In genomic region chr15:90126022-90126421, GRCh38 we compare ENCODE assay signal across 15 cellular contexts. TPM values are rescaled to one million over a fixed set of nuclear protein-coding genes. Genes with fewer than 3 reads are reported as not detected.
DNase-seq lines count a peak whose midpoint lies in the region; ATAC-seq, FAIRE-seq and TF ChIP-seq lines count a peak whose summit lies in the region.
"Had no signal": no experiment of that assay in that cellular context is flagged by ENCODE, and none has a peak within 500 bp of the region (broad histone marks: within the 10 kb centered on the region; RNA-seq: fewer than 3 reads in every experiment).

No MANE protein-coding gene starts in this region.

- FAIRE-seq in D721Med (lab: Jason Lieb, UNC) = no peak
- FAIRE-seq: A204.1, H54 had no signal

- ATAC-seq in heart left ventricle = no peak
- ATAC-seq in Right ventricle myocardium inferior = no peak
- peak; percentile 19 for ATAC-seq in mucosa of descending colon
- no peak for ATAC-seq in gastrocnemius medialis
- no peak for ATAC-seq in GM21381 (IDR thresholded peaks at IDR 0.05; ENCODE audit: unreplicated experiment)
- no peak for ATAC-seq in HG03095 (IDR thresholded peaks at IDR 0.05; ENCODE audit: unreplicated experiment)

- H3K27me3 ChIP-seq in heart left ventricle (no peaks in the 10 kb centered on the region), colonic mucosa (no peaks in the 10 kb centered on the region), gastrocnemius medialis (no peaks in the 10 kb centered on the region)
- H3K27me3 ChIP-seq: MG63 had no signal

- in situ Hi-C loops in gastrocnemius medialis (cut with MboI; ENCODE audit: low sequenced_read_pairs in 4 of 4) = no loop called here

- no peak overlapping the region for H3K9ac ChIP-seq in colonic mucosa (ENCODE audit: low read depth in 2 of 2, low read length in 2 of 2)

- TF ChIP-seq POLR2A in heart left ventricle (IDR thresholded peaks at IDR 0.05) (no peak), gastrocnemius medialis (IDR thresholded peaks at IDR 0.05) (no peak)

- H3K9me3 ChIP-seq in heart left ventricle (no peaks in the 10 kb centered on the region), colonic mucosa (no peaks in the 10 kb centered on the region), mucosa of descending colon (no peaks in the 10 kb centered on the region), gastrocnemius medialis (no peaks in the 10 kb centered on the region)
- H3K9me3 ChIP-seq: MG63 had no signal

- intact Hi-C loops in heart left ventricle (cut with DNase I) (loop anchor here in 1 of 10 donors (2.0 kb wide), 1 partner anchor 23 kb away; the partner anchor contains the start of gene IDH2), Right ventricle myocardium inferior (cut with DNase I) (loop anchor here (1.0 kb wide), 1 partner anchor 20 kb away; no protein-coding TSS in a partner anchor), colonic mucosa (cut with DNase I) (no loop called here), mucosa of descending colon (cut with DNase I, micrococcal nuclease) (no loop called here), gastrocnemius medialis (cut with DNase I; ENCODE audit: low total_unique reads) (loop anchor here (2.0 kb wide), 1 partner anchor 19 kb away; no protein-coding TSS in a partner anchor)

- no peak for DNase-seq in heart left ventricle
- no peak for DNase-seq in Right ventricle myocardium inferior (ENCODE audit: missing footprints)
- DNase-seq in colonic mucosa = peak; percentile 77
- peak in 2 of 3 donors; percentile 55 to 69 for DNase-seq in mucosa of descending colon
- no peak for DNase-seq in gastrocnemius medialis
- no peak for DNase-seq in D721Med (ENCODE audit: insufficient read length, low spot score)
- DNase-seq: C1 segment of cervical spinal cord, MG63, NCI-H1092, NCI-H146, NCI-H2081 treated with DMSO at 0.1 percent for 48 hours had no signal

- peak overlapping the region; percentile 30 to 89 (median 77) for H3K27ac ChIP-seq in heart left ventricle
- H3K27ac ChIP-seq in colonic mucosa = no peak overlapping the region
- H3K27ac ChIP-seq in gastrocnemius medialis = peak overlapping the region in 3 of 4 donors; percentile 68 to 81 (median 74)

- WGBS in heart left ventricle, 4 donors = 51 to 76% (median 61%) methylated on average over 6 of the region's 6 CpGs

- no peaks in the 10 kb centered on the region for H3K36me3 ChIP-seq in heart left ventricle
- H3K36me3 ChIP-seq in colonic mucosa = no peaks in the 10 kb centered on the region
- H3K36me3 ChIP-seq in mucosa of descending colon (ENCODE audit: low read depth) = no peaks in the 10 kb centered on the region
- H3K36me3 ChIP-seq in gastrocnemius medialis = no peaks in the 10 kb centered on the region
- H3K36me3 ChIP-seq: MG63 had no signal

- TF ChIP-seq CTCF in heart left ventricle (IDR thresholded peaks at IDR 0.05) (no peak), colonic mucosa (IDR thresholded peaks at IDR 0.05) (no peak), mucosa of descending colon (IDR thresholded peaks at IDR 0.05) (no peak), gastrocnemius medialis (IDR thresholded peaks at IDR 0.05 in 4 of 5, conservative IDR thresholded peaks at IDR 0.05 in 1 of 5) (no peak), D721Med (IDR thresholded peaks at IDR 0.05; ENCODE audit: insufficient read depth, missing control alignments) (no peak)

- no peak overlapping the region for H3K4me3 ChIP-seq in heart left ventricle
- no peak overlapping the region for H3K4me3 ChIP-seq in colonic mucosa
- H3K4me3 ChIP-seq in mucosa of descending colon = no peak overlapping the region
- no peak overlapping the region for H3K4me3 ChIP-seq in gastrocnemius medialis
- H3K4me3 ChIP-seq: MG63 had no signal

- H3K4me1 ChIP-seq in heart left ventricle = peaks cover 0 to 10% (median 2%) of the 10 kb centered on the region in 12 donors
- H3K4me1 ChIP-seq in colonic mucosa = no peaks in the 10 kb centered on the region
- no peaks in the 10 kb centered on the region for H3K4me1 ChIP-seq in mucosa of descending colon (ENCODE audit: low read depth)
- H3K4me1 ChIP-seq in gastrocnemius medialis = peaks cover 8 to 18% of the 10 kb centered on the region in 2 donors

RNA-seq across cellular contexts. Expression of gene IDH2, which starts 23.8 kb away (rescaled TPM):
- 1,000 to 10,000 TPM in 2 of 9 donors, 100 to 1,000 TPM in 7; 573 to 1,258 (median 787) TPM for total RNA-seq in heart left ventricle
- polyA plus RNA-seq in heart left ventricle = 100 to 1,000 TPM; 366 to 619 TPM
- 1,173 TPM for total RNA-seq in Right ventricle myocardium inferior
- 100 to 1,000 TPM; 201 to 286 TPM for total RNA-seq in colonic mucosa
- 100 to 1,000 TPM in 2 of 3 donors, 10 to 100 TPM in 1; 84.8 to 262 (median 124) TPM for total RNA-seq in mucosa of descending colon
- 100 to 1,000 TPM; 349 to 547 (median 423) TPM for total RNA-seq in gastrocnemius medialis

Comparison
In these comparisons a context has a peak if more than half of its experiments do, and no peak if none do; other contexts are left out.
1. DNase-seq: peak in colonic mucosa (single experiment) and mucosa of descending colon (2 of 3); none in heart left ventricle (0 of 5), Right ventricle myocardium inferior (single experiment), gastrocnemius medialis (0 of 2) and D721Med (single experiment).
2. intact Hi-C loops: an anchor here in Right ventricle myocardium inferior (1.0 kb wide) and gastrocnemius medialis (2.0 kb wide); none called in colonic mucosa and mucosa of descending colon.